In the genomic region with DNA sequence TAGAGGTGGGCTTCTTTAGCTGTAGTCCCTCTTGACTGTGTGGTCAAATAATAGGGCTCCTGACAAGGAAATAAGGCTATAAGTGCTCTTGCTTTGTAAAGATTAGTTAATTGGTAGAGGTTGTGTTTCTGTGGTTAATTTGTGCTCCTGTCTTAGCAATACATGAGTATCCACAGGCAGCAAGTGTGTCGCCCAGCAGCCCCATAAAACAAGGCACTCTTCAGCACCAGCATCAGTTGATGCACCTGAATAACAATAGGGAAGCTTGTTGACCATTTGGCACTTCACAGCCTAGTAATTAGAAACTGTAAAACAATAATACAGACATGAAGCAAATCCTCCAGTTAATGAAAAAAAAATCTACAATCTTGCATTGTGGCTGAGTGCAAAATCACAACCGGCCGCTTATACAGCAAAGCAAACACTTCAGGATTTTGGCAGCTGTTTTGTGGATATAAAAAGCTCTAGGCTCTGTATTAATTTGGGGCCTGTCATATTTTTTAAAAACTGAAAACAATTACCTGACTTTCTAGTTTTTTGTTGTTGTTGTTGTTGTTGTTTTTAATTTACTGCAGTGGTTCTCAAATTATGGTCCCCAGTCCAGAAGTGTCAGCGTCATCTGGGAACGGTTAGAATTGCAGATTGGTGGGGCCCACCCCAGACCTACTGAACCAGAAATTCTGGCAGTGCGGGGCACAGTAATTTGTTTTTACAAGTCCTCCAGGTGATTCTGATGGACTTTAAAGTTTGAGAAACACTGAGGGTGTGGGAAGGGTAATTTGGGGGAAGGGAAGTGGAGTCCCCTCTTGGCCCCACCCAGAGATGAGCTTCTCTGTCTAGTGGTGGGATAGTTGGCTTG, we compare ENCODE assay signal across 2 cellular contexts.
TF ChIP-seq lines count a peak whose summit lies in the region.

No MANE protein-coding gene starts in this region.

TF ChIP-seq in A549, 52 proteins besides CTCF, POLR2A, EP300 and RAD21 (continued from another document):
- TF ChIP-seq, protein P1, sequence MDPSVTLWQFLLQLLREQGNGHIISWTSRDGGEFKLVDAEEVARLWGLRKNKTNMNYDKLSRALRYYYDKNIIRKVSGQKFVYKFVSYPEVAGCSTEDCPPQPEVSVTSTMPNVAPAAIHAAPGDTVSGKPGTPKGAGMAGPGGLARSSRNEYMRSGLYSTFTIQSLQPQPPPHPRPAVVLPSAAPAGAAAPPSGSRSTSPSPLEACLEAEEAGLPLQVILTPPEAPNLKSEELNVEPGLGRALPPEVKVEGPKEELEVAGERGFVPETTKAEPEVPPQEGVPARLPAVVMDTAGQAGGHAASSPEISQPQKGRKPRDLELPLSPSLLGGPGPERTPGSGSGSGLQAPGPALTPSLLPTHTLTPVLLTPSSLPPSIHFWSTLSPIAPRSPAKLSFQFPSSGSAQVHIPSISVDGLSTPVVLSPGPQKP (IDR thresholded peaks at IDR 0.05; ENCODE audit: low read depth, low read length) = no peak
- TF ChIP-seq EHMT2 (IDR thresholded peaks at IDR 0.05; ENCODE audit: low read depth) (no peak), NFE2L2 (conservative IDR thresholded peaks at IDR 0.05; ENCODE audit: low read length) (no peak), JUN (IDR thresholded peaks at IDR 0.05) (no peak), CHD2 (IDR thresholded peaks at IDR 0.05; ENCODE audit: low read length, partially characterized antibody) (no peak), EHF (CRISPR knock-in tag; IDR thresholded peaks at IDR 0.05) (no peak), KDM5A (IDR thresholded peaks at IDR 0.05) (no peak)
- TF ChIP-seq, protein P2, sequence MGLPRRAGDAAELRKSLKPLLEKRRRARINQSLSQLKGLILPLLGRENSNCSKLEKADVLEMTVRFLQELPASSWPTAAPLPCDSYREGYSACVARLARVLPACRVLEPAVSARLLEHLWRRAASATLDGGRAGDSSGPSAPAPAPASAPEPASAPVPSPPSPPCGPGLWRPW (IDR thresholded peaks at IDR 0.05) = no peak
TF ChIP-seq in A549: peak in this region for 0.

TF ChIP-seq in HEK293, 187 proteins besides CTCF, POLR2A, EP300 and RAD21 (continued from another document):
- TF ChIP-seq, protein P3, sequence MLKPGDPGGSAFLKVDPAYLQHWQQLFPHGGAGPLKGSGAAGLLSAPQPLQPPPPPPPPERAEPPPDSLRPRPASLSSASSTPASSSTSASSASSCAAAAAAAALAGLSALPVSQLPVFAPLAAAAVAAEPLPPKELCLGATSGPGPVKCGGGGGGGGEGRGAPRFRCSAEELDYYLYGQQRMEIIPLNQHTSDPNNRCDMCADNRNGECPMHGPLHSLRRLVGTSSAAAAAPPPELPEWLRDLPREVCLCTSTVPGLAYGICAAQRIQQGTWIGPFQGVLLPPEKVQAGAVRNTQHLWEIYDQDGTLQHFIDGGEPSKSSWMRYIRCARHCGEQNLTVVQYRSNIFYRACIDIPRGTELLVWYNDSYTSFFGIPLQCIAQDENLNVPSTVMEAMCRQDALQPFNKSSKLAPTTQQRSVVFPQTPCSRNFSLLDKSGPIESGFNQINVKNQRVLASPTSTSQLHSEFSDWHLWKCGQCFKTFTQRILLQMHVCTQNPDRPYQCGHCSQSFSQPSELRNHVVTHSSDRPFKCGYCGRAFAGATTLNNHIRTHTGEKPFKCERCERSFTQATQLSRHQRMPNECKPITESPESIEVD (tag by site-specific recombination; IDR thresholded peaks at IDR 0.05) = peak; percentile 57; the same call in 1 of the 2 replicates
- no peak for TF ChIP-seq ZNF138 (tag by site-specific recombination; IDR thresholded peaks at IDR 0.05; ENCODE audit: borderline replicate concordance)
- TF ChIP-seq, protein P4, sequence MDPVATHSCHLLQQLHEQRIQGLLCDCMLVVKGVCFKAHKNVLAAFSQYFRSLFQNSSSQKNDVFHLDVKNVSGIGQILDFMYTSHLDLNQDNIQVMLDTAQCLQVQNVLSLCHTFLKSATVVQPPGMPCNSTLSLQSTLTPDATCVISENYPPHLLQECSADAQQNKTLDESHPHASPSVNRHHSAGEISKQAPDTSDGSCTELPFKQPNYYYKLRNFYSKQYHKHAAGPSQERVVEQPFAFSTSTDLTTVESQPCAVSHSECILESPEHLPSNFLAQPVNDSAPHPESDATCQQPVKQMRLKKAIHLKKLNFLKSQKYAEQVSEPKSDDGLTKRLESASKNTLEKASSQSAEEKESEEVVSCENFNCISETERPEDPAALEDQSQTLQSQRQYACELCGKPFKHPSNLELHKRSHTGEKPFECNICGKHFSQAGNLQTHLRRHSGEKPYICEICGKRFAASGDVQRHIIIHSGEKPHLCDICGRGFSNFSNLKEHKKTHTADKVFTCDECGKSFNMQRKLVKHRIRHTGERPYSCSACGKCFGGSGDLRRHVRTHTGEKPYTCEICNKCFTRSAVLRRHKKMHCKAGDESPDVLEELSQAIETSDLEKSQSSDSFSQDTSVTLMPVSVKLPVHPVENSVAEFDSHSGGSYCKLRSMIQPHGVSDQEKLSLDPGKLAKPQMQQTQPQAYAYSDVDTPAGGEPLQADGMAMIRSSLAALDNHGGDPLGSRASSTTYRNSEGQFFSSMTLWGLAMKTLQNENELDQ (tag by site-specific recombination; IDR thresholded peaks at IDR 0.05; ENCODE audit: low read depth) = no peak
- TF ChIP-seq OSR2 (tag by site-specific recombination; IDR thresholded peaks at IDR 0.05) = peak; percentile 57
TF ChIP-seq in HEK293: peak in this region for 5.
